31 cellular contexts compared by ENCODE assay signal in genomic region chr3:24624938-24625681, GRCh38.
"Had no signal": no experiment of that assay in that cellular context is flagged by ENCODE, and none has a peak within 500 bp of the region (broad histone marks: within the 10 kb centered on the region; RNA-seq: fewer than 3 reads in every experiment).

No MANE protein-coding gene starts in this region.

- H3K4me2 ChIP-seq: hepatocyte, neural progenitor cell, smooth muscle cell had no signal

- FAIRE-seq: endothelial cell of umbilical vein, islet of Langerhans had no signal

- H3K27ac ChIP-seq: esophagus muscularis mucosa, foreskin keratinocyte, gastroesophageal sphincter, heart left ventricle, hepatocyte, left lung, neural progenitor cell, prostate gland, right atrium auricular region, suprapubic skin, transverse colon, upper lobe of right lung, uterus had no signal

- H3K4me3 ChIP-seq: esophagus muscularis mucosa, gastroesophageal sphincter, heart left ventricle, hepatocyte, left lung, neural progenitor cell, prostate gland, right atrium auricular region, smooth muscle cell, suprapubic skin, transverse colon, upper lobe of right lung, uterus had no signal

- H3K27me3 Mint-ChIP-seq: naive thymus-derived CD4-positive, alpha-beta T cell; stimulated activated naive CD8-positive, alpha-beta T cell treated with anti-CD3 and anti-CD28 coated beads, Interleukin-15, amount 100 ng/mL, for 72 hours had no signal

- H3K36me3 Mint-ChIP-seq: naive thymus-derived CD4-positive, alpha-beta T cell; neural progenitor cell had no signal

- H3K4me3 Mint-ChIP-seq: naive thymus-derived CD4-positive, alpha-beta T cell; nephron; neural progenitor cell; stimulated activated naive CD8-positive, alpha-beta T cell treated with anti-CD3 and anti-CD28 coated beads, Interleukin-15, amount 100 ng/mL, for 72 hours had no signal

- DNase-seq: dermis blood vessel endothelial cell; effector memory CD4-positive, alpha-beta T cell; foreskin keratinocyte; heart left ventricle; left cardiac atrium; left lung; mesenchymal stem cell; midbrain; naive thymus-derived CD4-positive, alpha-beta T cell; nucleus accumbens; stimulated activated CD4-positive, alpha-beta T cell treated with anti-CD3 and anti-CD28 coated beads, Interleukin-12 subunit alpha, Interleukin-12 subunit beta, amount 100 ng/mL, for 4 hours; stimulated activated CD4-positive, alpha-beta T cell treated with anti-CD3 and anti-CD28 coated beads, Interleukin-1b, Interleukin-23, amount 100 ng/mL, for 48 hours; stimulated activated CD4-positive, alpha-beta T cell treated with anti-CD3 and anti-CD28 coated beads, Interleukin-4, amount 100 ng/mL, for 1 hour; stimulated activated CD8-positive, alpha-beta memory T cell treated with anti-CD3 and anti-CD28 coated beads, Interleukin-4, amount 100 ng/mL, for 48 hours; stimulated activated naive CD4-positive, alpha-beta T cell; stimulated activated naive CD8-positive, alpha-beta T cell treated with anti-CD3 and anti-CD28 coated beads, Interleukin-15, amount 100 ng/mL, for 72 hours; transverse colon; upper lobe of right lung; uterus had no signal

- H3K27me3 ChIP-seq: esophagus muscularis mucosa, foreskin keratinocyte, gastroesophageal sphincter, heart left ventricle, hepatocyte, left lung, neural progenitor cell, right atrium auricular region, suprapubic skin, upper lobe of right lung, uterus had no signal

- ATAC-seq: foreskin keratinocyte; gastroesophageal sphincter; heart left ventricle; left cardiac atrium; left lung; naive thymus-derived CD4-positive, alpha-beta T cell; sciatic nerve; stimulated activated naive CD8-positive, alpha-beta T cell treated with anti-CD3 and anti-CD28 coated beads, Interleukin-15, amount 100 ng/mL, for 72 hours; upper lobe of right lung had no signal

- H3K36me3 ChIP-seq: esophagus muscularis mucosa, gastroesophageal sphincter, heart left ventricle, left lung, neural progenitor cell, prostate gland, right atrium auricular region, suprapubic skin, transverse colon, upper lobe of right lung, uterus had no signal

- H3K4me1 ChIP-seq: esophagus muscularis mucosa, foreskin keratinocyte, gastroesophageal sphincter, heart left ventricle, left lung, neural progenitor cell, prostate gland, right atrium auricular region, suprapubic skin, upper lobe of right lung, uterus had no signal

- H3K27ac Mint-ChIP-seq: naive thymus-derived CD4-positive, alpha-beta T cell; nephron; neural progenitor cell; stimulated activated naive CD8-positive, alpha-beta T cell treated with anti-CD3 and anti-CD28 coated beads, Interleukin-15, amount 100 ng/mL, for 72 hours had no signal

- H3K9me3 ChIP-seq: esophagus muscularis mucosa, gastroesophageal sphincter, heart left ventricle, left lung, prostate gland, right atrium auricular region, suprapubic skin, transverse colon, upper lobe of right lung, uterus had no signal

- H3K4me1 Mint-ChIP-seq: naive thymus-derived CD4-positive, alpha-beta T cell; stimulated activated naive CD8-positive, alpha-beta T cell treated with anti-CD3 and anti-CD28 coated beads, Interleukin-15, amount 100 ng/mL, for 72 hours had no signal

- H3K9ac ChIP-seq: neural progenitor cell had no signal

- H3K79me2 ChIP-seq: hepatocyte had no signal

- H3K9me3 Mint-ChIP-seq: stimulated activated naive CD8-positive, alpha-beta T cell treated with anti-CD3 and anti-CD28 coated beads, Interleukin-15, amount 100 ng/mL, for 72 hours had no signal
